ENCODE assay signal across 8 cellular contexts in genomic region chr6:105675715-105676397, GRCh38.
A peak's percentile ranks its signal among the peaks of the same experiment; 100 is the strongest.
DNase-seq lines count a peak whose midpoint lies in the region; ATAC-seq, FAIRE-seq and TF ChIP-seq lines count a peak whose summit lies in the region.

No MANE protein-coding gene starts in this region.

- TF ChIP-seq CTCF in RWPE1 (conservative IDR thresholded peaks at IDR 0.05; ENCODE audit: low read depth) = no peak
- no peak for TF ChIP-seq CTCF in D721Med (IDR thresholded peaks at IDR 0.05; ENCODE audit: insufficient read depth, missing control alignments)

- H3K27ac ChIP-seq in RWPE1 = no peak overlapping the region

- no peak for ATAC-seq in GM21360 (IDR thresholded peaks at IDR 0.05; ENCODE audit: unreplicated experiment)
- ATAC-seq in HG03135 (IDR thresholded peaks at IDR 0.05; ENCODE audit: unreplicated experiment) = no peak
- no peak for ATAC-seq in GM18519 (IDR thresholded peaks at IDR 0.05; ENCODE audit: low FRiP score, unreplicated experiment)

- CTCF ChIA-PET in RWPE1 (lab: Yijun Ruan, JAX) = no interaction called here

- DNase-seq in Caki2 (ENCODE audit: low read depth) (peak; percentile 30), HS-5 (ENCODE audit: low read depth) (peak; percentile 67), RWPE1 (ENCODE audit: low spot score) (peak; percentile 68), iPS-NIHi11 (ENCODE audit: low spot score) (peak; percentile 12), D721Med (ENCODE audit: insufficient read length, low spot score) (no peak)

- no peak for FAIRE-seq in D721Med (lab: Jason Lieb, UNC)

- in situ Hi-C loops in Caki2 (cut with HindIII; ENCODE audit: low pct_unique_long_range_greater_than_20kb, low sequenced_read_pairs) = no loop called here

- POLR2A ChIA-PET in RWPE1 (lab: Yijun Ruan, JAX; ENCODE audit: low non-redundant PET) = no interaction called here
